1 cellular context compared by ENCODE assay signal in the genomic region with DNA sequence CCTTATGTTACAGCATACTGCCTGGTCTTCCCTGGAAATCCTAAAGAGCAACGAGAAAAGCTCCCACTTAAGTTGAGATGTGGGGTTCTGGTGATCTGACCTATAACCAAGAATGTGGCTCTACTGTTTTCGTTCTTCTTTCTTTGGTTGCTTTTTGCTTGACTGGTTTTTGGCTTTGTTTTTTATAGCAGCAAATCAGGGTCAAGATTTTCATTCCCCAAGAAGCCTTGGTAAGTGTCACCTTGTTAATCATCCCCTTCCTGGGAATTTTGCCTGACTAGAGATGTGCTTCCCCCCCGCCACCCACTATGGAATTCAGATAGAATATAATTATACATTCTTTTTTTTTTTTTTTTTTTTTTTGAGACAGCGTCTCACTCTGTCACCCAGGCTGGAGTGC.
TF ChIP-seq lines count a peak whose summit lies in the region.

No MANE protein-coding gene starts in this region.

TF ChIP-seq in GM23338, 12 proteins besides CTCF, POLR2A, EP300 and RAD21 (continued from another document):
- TF ChIP-seq, protein P1, sequence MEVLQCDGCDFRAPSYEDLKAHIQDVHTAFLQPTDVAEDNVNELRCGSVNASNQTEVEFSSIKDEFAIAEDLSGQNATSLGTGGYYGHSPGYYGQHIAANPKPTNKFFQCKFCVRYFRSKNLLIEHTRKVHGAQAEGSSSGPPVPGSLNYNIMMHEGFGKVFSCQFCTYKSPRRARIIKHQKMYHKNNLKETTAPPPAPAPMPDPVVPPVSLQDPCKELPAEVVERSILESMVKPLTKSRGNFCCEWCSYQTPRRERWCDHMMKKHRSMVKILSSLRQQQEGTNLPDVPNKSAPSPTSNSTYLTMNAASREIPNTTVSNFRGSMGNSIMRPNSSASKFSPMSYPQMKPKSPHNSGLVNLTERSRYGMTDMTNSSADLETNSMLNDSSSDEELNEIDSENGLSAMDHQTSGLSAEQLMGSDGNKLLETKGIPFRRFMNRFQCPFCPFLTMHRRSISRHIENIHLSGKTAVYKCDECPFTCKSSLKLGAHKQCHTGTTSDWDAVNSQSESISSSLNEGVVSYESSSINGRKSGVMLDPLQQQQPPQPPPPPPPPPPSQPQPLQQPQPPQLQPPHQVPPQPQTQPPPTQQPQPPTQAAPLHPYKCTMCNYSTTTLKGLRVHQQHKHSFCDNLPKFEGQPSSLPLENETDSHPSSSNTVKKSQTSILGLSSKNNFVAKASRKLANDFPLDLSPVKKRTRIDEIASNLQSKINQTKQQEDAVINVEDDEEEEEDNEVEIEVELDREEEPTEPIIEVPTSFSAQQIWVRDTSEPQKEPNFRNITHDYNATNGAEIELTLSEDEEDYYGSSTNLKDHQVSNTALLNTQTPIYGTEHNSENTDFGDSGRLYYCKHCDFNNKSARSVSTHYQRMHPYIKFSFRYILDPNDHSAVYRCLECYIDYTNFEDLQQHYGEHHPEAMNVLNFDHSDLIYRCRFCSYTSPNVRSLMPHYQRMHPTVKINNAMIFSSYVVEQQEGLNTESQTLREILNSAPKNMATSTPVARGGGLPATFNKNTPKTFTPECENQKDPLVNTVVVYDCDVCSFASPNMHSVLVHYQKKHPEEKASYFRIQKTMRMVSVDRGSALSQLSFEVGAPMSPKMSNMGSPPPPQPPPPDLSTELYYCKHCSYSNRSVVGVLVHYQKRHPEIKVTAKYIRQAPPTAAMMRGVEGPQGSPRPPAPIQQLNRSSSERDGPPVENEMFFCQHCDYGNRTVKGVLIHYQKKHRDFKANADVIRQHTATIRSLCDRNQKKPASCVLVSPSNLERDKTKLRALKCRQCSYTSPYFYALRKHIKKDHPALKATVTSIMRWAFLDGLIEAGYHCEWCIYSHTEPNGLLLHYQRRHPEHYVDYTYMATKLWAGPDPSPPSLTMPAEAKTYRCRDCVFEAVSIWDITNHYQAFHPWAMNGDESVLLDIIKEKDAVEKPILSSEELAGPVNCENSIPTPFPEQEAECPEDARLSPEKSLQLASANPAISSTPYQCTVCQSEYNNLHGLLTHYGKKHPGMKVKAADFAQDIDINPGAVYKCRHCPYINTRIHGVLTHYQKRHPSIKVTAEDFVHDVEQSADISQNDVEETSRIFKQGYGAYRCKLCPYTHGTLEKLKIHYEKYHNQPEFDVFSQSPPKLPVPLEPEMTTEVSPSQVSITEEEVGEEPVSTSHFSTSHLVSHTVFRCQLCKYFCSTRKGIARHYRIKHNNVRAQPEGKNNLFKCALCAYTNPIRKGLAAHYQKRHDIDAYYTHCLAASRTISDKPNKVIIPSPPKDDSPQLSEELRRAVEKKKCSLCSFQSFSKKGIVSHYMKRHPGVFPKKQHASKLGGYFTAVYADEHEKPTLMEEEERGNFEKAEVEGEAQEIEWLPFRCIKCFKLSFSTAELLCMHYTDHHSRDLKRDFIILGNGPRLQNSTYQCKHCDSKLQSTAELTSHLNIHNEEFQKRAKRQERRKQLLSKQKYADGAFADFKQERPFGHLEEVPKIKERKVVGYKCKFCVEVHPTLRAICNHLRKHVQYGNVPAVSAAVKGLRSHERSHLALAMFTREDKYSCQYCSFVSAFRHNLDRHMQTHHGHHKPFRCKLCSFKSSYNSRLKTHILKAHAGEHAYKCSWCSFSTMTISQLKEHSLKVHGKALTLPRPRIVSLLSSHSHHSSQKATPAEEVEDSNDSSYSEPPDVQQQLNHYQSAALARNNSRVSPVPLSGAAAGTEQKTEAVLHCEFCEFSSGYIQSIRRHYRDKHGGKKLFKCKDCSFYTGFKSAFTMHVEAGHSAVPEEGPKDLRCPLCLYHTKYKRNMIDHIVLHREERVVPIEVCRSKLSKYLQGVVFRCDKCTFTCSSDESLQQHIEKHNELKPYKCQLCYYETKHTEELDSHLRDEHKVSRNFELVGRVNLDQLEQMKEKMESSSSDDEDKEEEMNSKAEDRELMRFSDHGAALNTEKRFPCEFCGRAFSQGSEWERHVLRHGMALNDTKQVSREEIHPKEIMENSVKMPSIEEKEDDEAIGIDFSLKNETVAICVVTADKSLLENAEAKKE (CRISPR knock-in tag; IDR thresholded peaks at IDR 0.05) = no peak
- TF ChIP-seq, protein P2, sequence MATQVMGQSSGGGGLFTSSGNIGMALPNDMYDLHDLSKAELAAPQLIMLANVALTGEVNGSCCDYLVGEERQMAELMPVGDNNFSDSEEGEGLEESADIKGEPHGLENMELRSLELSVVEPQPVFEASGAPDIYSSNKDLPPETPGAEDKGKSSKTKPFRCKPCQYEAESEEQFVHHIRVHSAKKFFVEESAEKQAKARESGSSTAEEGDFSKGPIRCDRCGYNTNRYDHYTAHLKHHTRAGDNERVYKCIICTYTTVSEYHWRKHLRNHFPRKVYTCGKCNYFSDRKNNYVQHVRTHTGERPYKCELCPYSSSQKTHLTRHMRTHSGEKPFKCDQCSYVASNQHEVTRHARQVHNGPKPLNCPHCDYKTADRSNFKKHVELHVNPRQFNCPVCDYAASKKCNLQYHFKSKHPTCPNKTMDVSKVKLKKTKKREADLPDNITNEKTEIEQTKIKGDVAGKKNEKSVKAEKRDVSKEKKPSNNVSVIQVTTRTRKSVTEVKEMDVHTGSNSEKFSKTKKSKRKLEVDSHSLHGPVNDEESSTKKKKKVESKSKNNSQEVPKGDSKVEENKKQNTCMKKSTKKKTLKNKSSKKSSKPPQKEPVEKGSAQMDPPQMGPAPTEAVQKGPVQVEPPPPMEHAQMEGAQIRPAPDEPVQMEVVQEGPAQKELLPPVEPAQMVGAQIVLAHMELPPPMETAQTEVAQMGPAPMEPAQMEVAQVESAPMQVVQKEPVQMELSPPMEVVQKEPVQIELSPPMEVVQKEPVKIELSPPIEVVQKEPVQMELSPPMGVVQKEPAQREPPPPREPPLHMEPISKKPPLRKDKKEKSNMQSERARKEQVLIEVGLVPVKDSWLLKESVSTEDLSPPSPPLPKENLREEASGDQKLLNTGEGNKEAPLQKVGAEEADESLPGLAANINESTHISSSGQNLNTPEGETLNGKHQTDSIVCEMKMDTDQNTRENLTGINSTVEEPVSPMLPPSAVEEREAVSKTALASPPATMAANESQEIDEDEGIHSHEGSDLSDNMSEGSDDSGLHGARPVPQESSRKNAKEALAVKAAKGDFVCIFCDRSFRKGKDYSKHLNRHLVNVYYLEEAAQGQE (IDR thresholded peaks at IDR 0.05; ENCODE audit: unreplicated experiment) = no peak
- no peak for TF ChIP-seq EZH2phosphoT487 (IDR thresholded peaks at IDR 0.05; ENCODE audit: unreplicated experiment)
